Comparison of ENCODE assay signal across 7 cellular contexts in genomic region chr11:77091146-77091940, GRCh38.
DNase-seq lines count a peak whose midpoint lies in the region; ATAC-seq and TF ChIP-seq lines count a peak whose summit lies in the region.

No MANE protein-coding gene starts in this region.

- H3K36me3 ChIP-seq in iPS-15b (ENCODE audit: control insufficient read depth, insufficient read depth, low read length): no peaks in the 10 kb centered on the region

- peak; percentile 38 for DNase-seq in NCI-H2081 treated with DMSO at 0.1 percent for 48 hours (lab: John Stamatoyannopoulos, UW)
- DNase-seq in UCSD-AML1 (lab: John Stamatoyannopoulos, UW; ENCODE audit: unreplicated experiment): peak; percentile 76
- DNase-seq in astrocyte of the spinal cord (ENCODE audit: low read depth, low spot score): peak; percentile 67
- peak; percentile 53 to 80 for DNase-seq in stimulated activated CD4-positive, alpha-beta T cell treated with anti-CD3 and anti-CD28 coated beads, Interleukin-12 subunit alpha, Interleukin-12 subunit beta, amount 100 ng/mL, for 24 hours (ENCODE audit: low read depth in 2 of 2)

- in situ Hi-C loops in astrocyte of the spinal cord (cut with HindIII; ENCODE audit: low sequenced_read_pairs): no loop called here

- H3K4me1 ChIP-seq in iPS-15b (ENCODE audit: control insufficient read depth, insufficient read depth, low read length): peaks cover 2% of the 10 kb centered on the region

- H3K27me3 ChIP-seq in iPS-15b (ENCODE audit: control insufficient read depth, insufficient read depth, low read length): no peaks in the 10 kb centered on the region

- peak; percentile 96 for TF ChIP-seq CTCF in astrocyte of the spinal cord (IDR thresholded peaks at IDR 0.05; ENCODE audit: low read depth, low read length)

- H3K4me3 ChIP-seq in astrocyte of the spinal cord (ENCODE audit: low read depth, low read length) (no peak overlapping the region), iPS-15b (ENCODE audit: low read depth, low read length) (no peak overlapping the region)

- no peaks in the 10 kb centered on the region for H3K9me3 ChIP-seq in iPS-15b (ENCODE audit: control insufficient read depth, insufficient read depth, low read length)

- ATAC-seq in GM18502 (IDR thresholded peaks at IDR 0.05; ENCODE audit: poor library complexity, unreplicated experiment): peak; percentile 88
- peak; percentile 81 for ATAC-seq in HG02852 (IDR thresholded peaks at IDR 0.05; ENCODE audit: unreplicated experiment)

- H3K9ac ChIP-seq in iPS-15b (ENCODE audit: low read depth, low read length): peak overlapping the region; percentile 18
